ENCODE assay signal across 19 cellular contexts in genomic region chr13:44493213-44493812, GRCh38.
DNase-seq lines count a peak whose midpoint lies in the region; ATAC-seq and TF ChIP-seq lines count a peak whose summit lies in the region.
"Had no signal": no experiment of that assay in that cellular context is flagged by ENCODE, and none has a peak within 500 bp of the region (broad histone marks: within the 10 kb centered on the region; RNA-seq: fewer than 3 reads in every experiment).

No MANE protein-coding gene starts in this region.

- peaks cover 5% of the 10 kb centered on the region for H3K4me1 Mint-ChIP-seq in activated T-helper 17 cell treated with anti-CD3 and anti-CD28 coated beads, Interleukin-2, amount 50 U/mL, for 72 hours

- peaks cover 14% of the 10 kb centered on the region; the same call in 1 of the 2 replicates for H3K4me1 ChIP-seq in iPS-20b (ENCODE audit: insufficient read depth, low read length)
- peaks cover 0 to 2% of the 10 kb centered on the region in 2 donors for H3K4me1 ChIP-seq in thyroid gland
- H3K4me1 ChIP-seq: BE2C had no signal

- H3K4me3 ChIP-seq in iPS-20b (ENCODE audit: low read length): peak overlapping the region; percentile 11; the same call in 1 of the 2 replicates
- no peak overlapping the region for H3K4me3 ChIP-seq in thyroid gland (replicated peaks in 1 of 3)

- ATAC-seq in activated T-helper 17 cell treated with anti-CD3 and anti-CD28 coated beads, Interleukin-2, amount 50 U/mL, for 72 hours (replicated peaks): no peak
- ATAC-seq in HG03135 (IDR thresholded peaks at IDR 0.05; ENCODE audit: unreplicated experiment): no peak
- ATAC-seq: HepG2, SK-N-SH treated with all-trans-retinoic acid at 6 μM for 48 hours had no signal

- peak; percentile 4 for DNase-seq in DMS 273 (lab: John Stamatoyannopoulos, UW; ENCODE audit: unreplicated experiment)
- no peak for DNase-seq in DMS 273 treated with DMSO at 0.1 percent for 48 hours (lab: John Stamatoyannopoulos, UW)
- no peak for DNase-seq in NCI-H526 treated with DMSO at 0.1 percent for 48 hours (lab: John Stamatoyannopoulos, UW)
- no peak for DNase-seq in T-helper 9 cell
- no peak for DNase-seq in thyroid gland
- DNase-seq: BE2C; Calu3; CD4-positive, alpha-beta T cell; DMS79; KG1; NCI-H1436 treated with DMSO at 0.1 percent for 48 hours; NCI-H2081; SHP77 treated with DMSO at 0.1 percent for 48 hours had no signal

- peak overlapping the region; percentile 14; the same call in 1 of the 2 replicates for H3K9ac ChIP-seq in iPS-20b (ENCODE audit: low read depth, low read length)

- H3K27me3 ChIP-seq in iPS-20b (ENCODE audit: insufficient read depth, low read length) (no peaks in the 10 kb centered on the region), thyroid gland (no peaks in the 10 kb centered on the region)
- H3K27me3 ChIP-seq: BE2C had no signal

- no peaks in the 10 kb centered on the region for H3K36me3 Mint-ChIP-seq in activated T-helper 17 cell treated with anti-CD3 and anti-CD28 coated beads, Interleukin-2, amount 50 U/mL, for 72 hours (ENCODE audit: low read depth)

- TF ChIP-seq POLR2A in thyroid gland (IDR thresholded peaks at IDR 0.05): no peak

- H3K9me3 ChIP-seq in iPS-20b (ENCODE audit: insufficient read depth, low read depth, low read length) (no peaks in the 10 kb centered on the region), thyroid gland (no peaks in the 10 kb centered on the region)
- H3K9me3 ChIP-seq: BE2C had no signal

- intact Hi-C loops in thyroid gland (cut with DNase I): loop anchor here (10.0 kb wide), 1 partner anchor 81 kb away; the partner anchor contains the start of gene TSC22D1

- H3K27ac ChIP-seq in iPS-20b (ENCODE audit: low read length) (no peak overlapping the region), thyroid gland (no peak overlapping the region)
- H3K27ac ChIP-seq: 22Rv1 had no signal

- H3K36me3 ChIP-seq in iPS-20b (ENCODE audit: insufficient read depth, low read depth, low read length) (no peaks in the 10 kb centered on the region), thyroid gland (no peaks in the 10 kb centered on the region)
- H3K36me3 ChIP-seq: BE2C had no signal

- no peak for TF ChIP-seq CTCF in thyroid gland (IDR thresholded peaks at IDR 0.05)

- H3K27me3 Mint-ChIP-seq in activated T-helper 17 cell treated with anti-CD3 and anti-CD28 coated beads, Interleukin-2, amount 50 U/mL, for 72 hours: no peaks in the 10 kb centered on the region
- H3K27me3 Mint-ChIP-seq: CD4-positive, alpha-beta T cell had no signal

- 79 to 88% methylated on average over 3 of the region's 3 CpGs for WGBS in thyroid gland, 2 donors

- peak overlapping the region; percentile 46 for H3K27ac Mint-ChIP-seq in activated T-helper 17 cell treated with anti-CD3 and anti-CD28 coated beads, Interleukin-2, amount 50 U/mL, for 72 hours
- H3K27ac Mint-ChIP-seq: CD4-positive, alpha-beta T cell had no signal

- peaks cover 5% of the 10 kb centered on the region for H3K9me3 Mint-ChIP-seq in activated T-helper 17 cell treated with anti-CD3 and anti-CD28 coated beads, Interleukin-2, amount 50 U/mL, for 72 hours

- no peak overlapping the region for H3K4me3 Mint-ChIP-seq in activated T-helper 17 cell treated with anti-CD3 and anti-CD28 coated beads, Interleukin-2, amount 50 U/mL, for 72 hours
- H3K4me3 Mint-ChIP-seq: CD4-positive, alpha-beta T cell had no signal
